ENCODE assay signal across 8 cellular contexts in genomic region chr19:12932392-12933286, GRCh38. TPM values are rescaled to one million over a fixed set of nuclear protein-coding genes. Genes with fewer than 3 reads are reported as not detected.
DNase-seq lines count a peak whose midpoint lies in the region; ATAC-seq and TF ChIP-seq lines count a peak whose summit lies in the region.

No MANE protein-coding gene starts in this region.

- in situ Hi-C loops in GM23248 (cut with MboI) (no loop called here), gastrocnemius medialis (cut with MboI; ENCODE audit: low sequenced_read_pairs in 4 of 4) (no loop called here)

- peak overlapping the region; percentile 90 for H3K9ac ChIP-seq in GM23248
- H3K9ac ChIP-seq in SK-N-SH, result peak overlapping the region; percentile 82

- 33 to 35% methylated on average over 16 of the region's 16 CpGs for WGBS in GM23248 (ENCODE audit: low coverage in 1 of 2, low lambda C conversion rate in 2 of 2, missing lambda C conversion rate in 2 of 2), 2 experiments
- 25% methylated on average over 16 of the region's 16 CpGs for WGBS in SK-N-SH (ENCODE audit: low lambda C conversion rate)

- no peaks in the 10 kb centered on the region for H3F3A ChIP-seq in GM23248 (ENCODE audit: insufficient read depth)
- peaks cover 7% of the 10 kb centered on the region for H3F3A ChIP-seq in SK-N-SH (replicated peaks; ENCODE audit: insufficient read depth)

- H3K79me2 ChIP-seq in GM23248 (ENCODE audit: insufficient read depth) (peaks cover 41% of the 10 kb centered on the region), SK-N-SH (ENCODE audit: insufficient read depth) (peaks cover 40% of the 10 kb centered on the region)

- H3K4me3 ChIP-seq in GM23248 (peak overlapping the region; percentile 81), SK-N-SH (ENCODE audit: low read depth in 2 of 2, low read length in 1 of 2) (peak overlapping the region; percentile 84 to 86), fibroblast of the aortic adventitia (ENCODE audit: low read depth, low read length) (peak overlapping the region; percentile 100), gastrocnemius medialis (peak overlapping the region; percentile 85 to 100 (median 98))

- H3K27ac ChIP-seq in GM23248 (peak overlapping the region; percentile 64), SK-N-SH (ENCODE audit: low read depth in 2 of 2, low read length in 1 of 2) (peak overlapping the region; percentile 47 to 81; a peak in 3 of 4 replicates), gastrocnemius medialis (peak overlapping the region; percentile 91 to 99 (median 94))

- no peaks in the 10 kb centered on the region for H3K27me3 ChIP-seq in GM23248 (replicated peaks; ENCODE audit: insufficient read depth)
- no peaks in the 10 kb centered on the region for H3K27me3 ChIP-seq in SK-N-SH (ENCODE audit: insufficient read depth)
- no peaks in the 10 kb centered on the region for H3K27me3 ChIP-seq in gastrocnemius medialis

- POLR2A ChIA-PET in SK-N-SH (lab: Yijun Ruan, JAX), result interaction anchor here (0.5 to 2.3 kb wide), 15 partner anchors 9 to 197 kb away, joined by 3 to 15 read pairs (median 3); partner anchors contain the start of genes GCDH, NACC1 and SYCE2

- peak in 1 of 2 donors; percentile 14 for ATAC-seq in gastrocnemius medialis

- intact Hi-C loops in gastrocnemius medialis (cut with DNase I; ENCODE audit: low total_unique reads), result loop anchor here (1.0 to 5.0 kb wide), 4 partner anchors 14 to 210 kb away; partner anchors contain the start of genes GCDH, JUNB, SYCE2 and TNPO2

- no peak for TF ChIP-seq POLR2A in gastrocnemius medialis (IDR thresholded peaks at IDR 0.05)

- H3K36me3 ChIP-seq in GM23248 (ENCODE audit: low read depth) (no peaks in the 10 kb centered on the region; the same call in 1 of the 2 replicates), SK-N-SH (replicated peaks in 1 of 2; ENCODE audit: control insufficient read depth in 1 of 2, insufficient read depth in 2 of 2, low read length in 1 of 2) (peaks cover 4 to 26% of the 10 kb centered on the region in 2 experiments), gastrocnemius medialis (peaks cover 0 to 29% of the 10 kb centered on the region in 2 donors)

- TF ChIP-seq RAD21 in SK-N-SH (IDR thresholded peaks at IDR 0.05; ENCODE audit: low read length), result no peak

- H2AFZ ChIP-seq in GM23248, result peak overlapping the region; percentile 99
- 0 out of 2 replicates have a peak overlapping the region, but pooled peaks have one; percentile 30 for H2AFZ ChIP-seq in SK-N-SH (ENCODE audit: low read depth)

- CTCF ChIA-PET in SK-N-SH (lab: Yijun Ruan, JAX), result interaction anchor here (0.8 to 2.5 kb wide), 9 partner anchors 9 to 161 kb away, joined by 3 to 10 read pairs (median 7); partner anchors contain the start of gene SYCE2

- H4K20me1 ChIP-seq in GM23248 (ENCODE audit: insufficient read depth) (no peaks in the 10 kb centered on the region; the same call in 1 of the 2 replicates), SK-N-SH (ENCODE audit: insufficient read depth) (0 out of 2 replicates have a peak, but pooled peaks cover 4% of the 10 kb centered on the region)

- H3K9me3 ChIP-seq in GM23248 (ENCODE audit: low read depth) (no peaks in the 10 kb centered on the region), SK-N-SH (no peaks in the 10 kb centered on the region), gastrocnemius medialis (no peaks in the 10 kb centered on the region)

- H3K4me2 ChIP-seq in GM23248 (ENCODE audit: unreplicated experiment) (peak overlapping the region; percentile 97), SK-N-SH (peak overlapping the region; percentile 95)

- no peak for TF ChIP-seq CTCF in SK-N-SH (IDR thresholded peaks at IDR 0.05)
- TF ChIP-seq CTCF in fibroblast of the aortic adventitia (IDR thresholded peaks at IDR 0.05; ENCODE audit: insufficient read depth, low read length), result no peak
- no peak for TF ChIP-seq CTCF in gastrocnemius medialis (IDR thresholded peaks at IDR 0.05 in 4 of 5, conservative IDR thresholded peaks at IDR 0.05 in 1 of 5)

- H3K4me1 ChIP-seq in GM23248 (ENCODE audit: insufficient read depth) (peaks cover 6% of the 10 kb centered on the region; the same call in 1 of the 2 replicates), SK-N-SH (ENCODE audit: control insufficient read depth in 1 of 2, insufficient read depth in 2 of 2, low read depth in 1 of 2, low read length in 1 of 2) (peaks cover 5 to 12% of the 10 kb centered on the region in 2 experiments; a peak in 2 of 4 replicates), gastrocnemius medialis (peaks cover 12 to 15% of the 10 kb centered on the region in 2 donors)

- DNase-seq in GM23248 (no peak), SK-N-SH (peak; percentile 56), fibroblast of the aortic adventitia (ENCODE audit: low read depth) (no peak), gastrocnemius medialis (no peak), iPS-NIHi7 (ENCODE audit: extremely low spot score) (no peak), GDM1 (lab: John Stamatoyannopoulos, UW) (no peak), midbrain (lab: John Stamatoyannopoulos, UW) (no peak), NCI-H2171 (lab: John Stamatoyannopoulos, UW) (no peak)

- no peaks in the 10 kb centered on the region for H3K9me2 ChIP-seq in GM23248 (ENCODE audit: insufficient read depth)
- H3K9me2 ChIP-seq in SK-N-SH, result no peaks in the 10 kb centered on the region

- TF ChIP-seq EP300 in SK-N-SH (IDR thresholded peaks at IDR 0.05; ENCODE audit: borderline replicate concordance in 1 of 2, low read depth in 1 of 2, low read length in 1 of 2), result no peak

TF ChIP-seq in SK-N-SH, 30 proteins besides CTCF, POLR2A, EP300 and RAD21 (continues in another document):
- TF ChIP-seq GATA2 (CRISPR knock-in tag; IDR thresholded peaks at IDR 0.05), result no peak
- TF ChIP-seq ELF1 (IDR thresholded peaks at IDR 0.05), result no peak
- TF ChIP-seq MAX (IDR thresholded peaks at IDR 0.05; ENCODE audit: low read depth), result no peak
- no peak for TF ChIP-seq PBX3 (IDR thresholded peaks at IDR 0.05)
- TF ChIP-seq TCF12 (IDR thresholded peaks at IDR 0.05), result no peak
- TF ChIP-seq POLR2AphosphoS5 (IDR thresholded peaks at IDR 0.05; ENCODE audit: low read depth, low read length), result no peak

RNA-seq across cellular contexts. Expression of gene FARSA, which starts 0.9 kb away (rescaled TPM):
- 33.5 and 39.2 TPM in 2 replicates for total RNA-seq in GM23248 (2014; rRNA removed; shearing (Covaris generic))
- polyA plus RNA-seq in GM23248 (2016; fragmentation: Nextera tagmentation; extraction: Ambion mirVana), result 79.9 and 83.4 TPM in 2 replicates
- polyA plus RNA-seq in SK-N-SH (2012; rRNA removed), result 56.8 and 170 TPM in 2 replicates
- polyA plus RNA-seq in SK-N-SH (2012; cell fraction: cytosol; rRNA removed), result 106 and 113 TPM in 2 replicates
- 237 and 401 TPM in 2 replicates for polyA plus RNA-seq in SK-N-SH (2012; cell fraction: nucleus; rRNA removed)
- 39.1 and 44.3 TPM in 2 replicates for total RNA-seq in fibroblast of the aortic adventitia (ENCODE audit: low replicate concordance)
- 10 to 100 TPM; 40.7 to 68.8 (median 62.3) TPM for total RNA-seq in gastrocnemius medialis

RNA-seq across cellular contexts. Expression of gene CALR, which starts 5.8 kb away (rescaled TPM):
- 1,238 and 1,432 TPM in 2 replicates for total RNA-seq in GM23248 (2014; rRNA removed; shearing (Covaris generic))
- polyA plus RNA-seq in GM23248 (2016; fragmentation: Nextera tagmentation; extraction: Ambion mirVana), result 1,015 and 1,067 TPM in 2 replicates
- polyA plus RNA-seq in SK-N-SH (2012; rRNA removed), result 1,316 and 1,334 TPM in 2 replicates
- polyA plus RNA-seq in SK-N-SH (2012; cell fraction: cytosol; rRNA removed), result 1,211 and 1,253 TPM in 2 replicates
- 904 and 910 TPM in 2 replicates for polyA plus RNA-seq in SK-N-SH (2012; cell fraction: nucleus; rRNA removed)
- total RNA-seq in fibroblast of the aortic adventitia (ENCODE audit: low replicate concordance), result 1,776 and 3,314 TPM in 2 replicates
- total RNA-seq in gastrocnemius medialis, result 100 to 1,000 TPM; 110 to 195 (median 135) TPM

RNA-seq across cellular contexts. Expression of gene RAD23A, which starts 13.0 kb away (rescaled TPM):
- total RNA-seq in GM23248 (2014; rRNA removed; shearing (Covaris generic)), result 88.5 and 107 TPM in 2 replicates
- polyA plus RNA-seq in GM23248 (2016; fragmentation: Nextera tagmentation; extraction: Ambion mirVana) (177 and 182 TPM in 2 replicates), SK-N-SH (2012; rRNA removed) (60.4 and 116 TPM in 2 replicates)
- polyA plus RNA-seq in SK-N-SH (2012; cell fraction: cytosol; rRNA removed), result 49.7 and 70.4 TPM in 2 replicates
- 173 and 199 TPM in 2 replicates for polyA plus RNA-seq in SK-N-SH (2012; cell fraction: nucleus; rRNA removed)
- total RNA-seq in fibroblast of the aortic adventitia (ENCODE audit: low replicate concordance) (76.8 and 101 TPM in 2 replicates), gastrocnemius medialis (100 to 1,000 TPM; 618 to 949 (median 780) TPM)

RNA-seq across cellular contexts. Expression of gene SYCE2, which starts 13.5 kb away (rescaled TPM):
- total RNA-seq in GM23248 (2014; rRNA removed; shearing (Covaris generic)), result 0.25 TPM in 1 of 2 replicates, not detected in the other
- polyA plus RNA-seq in GM23248 (2016; fragmentation: Nextera tagmentation; extraction: Ambion mirVana), result 0.49 and 0.56 TPM in 2 replicates
- polyA plus RNA-seq in SK-N-SH (2012; rRNA removed), result 0.44 and 1.1 TPM in 2 replicates
- 0.58 and 0.68 TPM in 2 replicates for polyA plus RNA-seq in SK-N-SH (2012; cell fraction: cytosol; rRNA removed)
- polyA plus RNA-seq in SK-N-SH (2012; cell fraction: nucleus; rRNA removed), result 0.29 and 0.36 TPM in 2 replicates
- total RNA-seq in fibroblast of the aortic adventitia (ENCODE audit: low replicate concordance), result 0.54 TPM in 1 of 2 replicates, not detected in the other
- not detected for total RNA-seq in gastrocnemius medialis

RNA-seq across cellular contexts. Expression of gene GADD45GIP1, which starts 24.4 kb away (rescaled TPM):
- total RNA-seq in GM23248 (2014; rRNA removed; shearing (Covaris generic)), result 41.6 and 48.4 TPM in 2 replicates
- polyA plus RNA-seq in GM23248 (2016; fragmentation: Nextera tagmentation; extraction: Ambion mirVana) (132 and 136 TPM in 2 replicates), SK-N-SH (2012; rRNA removed) (65.7 and 91.8 TPM in 2 replicates)
- polyA plus RNA-seq in SK-N-SH (2012; cell fraction: cytosol; rRNA removed), result 55.7 and 67.8 TPM in 2 replicates
- 31.0 and 46.6 TPM in 2 replicates for polyA plus RNA-seq in SK-N-SH (2012; cell fraction: nucleus; rRNA removed)
- total RNA-seq in fibroblast of the aortic adventitia (ENCODE audit: low replicate concordance) (23.0 and 38.8 TPM in 2 replicates), gastrocnemius medialis (10 to 100 TPM; 50.7 to 71.0 (median 61.4) TPM)
